In genomic region chr6:155936127-155936526, GRCh38 we compare ENCODE assay signal across 14 cellular contexts.
DNase-seq lines count a peak whose midpoint lies in the region; ATAC-seq and TF ChIP-seq lines count a peak whose summit lies in the region.
"Had no signal": no experiment of that assay in that cellular context is flagged by ENCODE, and none has a peak within 500 bp of the region (broad histone marks: within the 10 kb centered on the region; RNA-seq: fewer than 3 reads in every experiment).

No MANE protein-coding gene starts in this region.

- no peak overlapping the region for H3K27ac Mint-ChIP-seq in GM23338
- H3K27ac Mint-ChIP-seq: CD8-positive, alpha-beta memory T cell had no signal

- ATAC-seq in GM23338, result no peak
- ATAC-seq in aorta (ENCODE audit: low FRiP score), result peak; percentile 7
- ATAC-seq: HCT116 had no signal

- peaks cover 6% of the 10 kb centered on the region; the same call in 1 of the 2 replicates for H3K4me1 ChIP-seq in GM23338 (ENCODE audit: insufficient read depth)
- peaks cover 0 to 3% of the 10 kb centered on the region in 2 donors for H3K4me1 ChIP-seq in aorta (ENCODE audit: control insufficient read depth in 1 of 2, insufficient read depth in 2 of 2, low read length in 2 of 2)
- H3K4me1 ChIP-seq in adrenal gland (replicated peaks in 1 of 2), result no peaks in the 10 kb centered on the region
- H3K4me1 ChIP-seq: BLaER1, Caco-2 had no signal

- peaks cover 18% of the 10 kb centered on the region; the same call in 2 of the 3 replicates for H3K4me1 Mint-ChIP-seq in GM23338
- H3K4me1 Mint-ChIP-seq: CD8-positive, alpha-beta memory T cell had no signal

- H3K4me3 Mint-ChIP-seq in GM23338, result no peak overlapping the region
- H3K4me3 Mint-ChIP-seq: CD8-positive, alpha-beta memory T cell had no signal

- no peak overlapping the region for H3K4me3 ChIP-seq in GM23338
- H3K4me3 ChIP-seq in choroid plexus epithelial cell (ENCODE audit: low read depth, low read length), result no peak overlapping the region
- H3K4me3 ChIP-seq in aorta (ENCODE audit: low read length in 2 of 2), result no peak overlapping the region
- H3K4me3 ChIP-seq in adrenal gland, result no peak overlapping the region
- H3K4me3 ChIP-seq: BLaER1 had no signal

- peaks cover 7% of the 10 kb centered on the region; the same call in 1 of the 2 replicates for H3K9me2 ChIP-seq in GM23338 (ENCODE audit: insufficient read depth)

- no peak for TF ChIP-seq POLR2A in adrenal gland (IDR thresholded peaks at IDR 0.05)

- DNase-seq in GM23338 (ENCODE audit: low spot score), result no peak
- DNase-seq in choroid plexus epithelial cell (ENCODE audit: low read depth), result peak; percentile 2
- peak; percentile 62 for DNase-seq in renal cortical epithelial cell (ENCODE audit: low read depth)
- no peak for DNase-seq in aorta
- DNase-seq in adrenal gland, result no peak
- no peak for DNase-seq in cortex of kidney (lab: John Stamatoyannopoulos, UW)
- no peak for DNase-seq in amygdala (lab: John Stamatoyannopoulos, UW)
- DNase-seq: 8988T; AML-193; Caco-2; CD8-positive, alpha-beta memory T cell; DND-41 had no signal

- no peaks in the 10 kb centered on the region for H3K36me3 Mint-ChIP-seq in GM23338 (ENCODE audit: low read depth)
- H3K36me3 Mint-ChIP-seq: CD8-positive, alpha-beta memory T cell had no signal

- TF ChIP-seq CTCF in GM23338 (conservative IDR thresholded peaks at IDR 0.05; ENCODE audit: low read depth in 2 of 2), result no peak
- no peak for TF ChIP-seq CTCF in choroid plexus epithelial cell (conservative IDR thresholded peaks at IDR 0.05; ENCODE audit: low read depth, low read length)
- no peak for TF ChIP-seq CTCF in adrenal gland (IDR thresholded peaks at IDR 0.05)

- no peaks in the 10 kb centered on the region for H3F3A ChIP-seq in GM23338 (replicated peaks; ENCODE audit: low read depth)

- H3K4me2 ChIP-seq in GM23338, result no peak overlapping the region
- H3K4me2 ChIP-seq: BLaER1 had no signal

- H2AFZ ChIP-seq in GM23338, result 0 out of 2 replicates have a peak overlapping the region, but pooled peaks have one; percentile 38

- H3K36me3 ChIP-seq in GM23338 (ENCODE audit: insufficient read depth) (no peaks in the 10 kb centered on the region), aorta (ENCODE audit: control insufficient read depth in 1 of 2, insufficient read depth in 2 of 2, low read length in 1 of 2) (no peaks in the 10 kb centered on the region), adrenal gland (replicated peaks in 1 of 2) (no peaks in the 10 kb centered on the region)
- H3K36me3 ChIP-seq: BLaER1 had no signal

- WGBS in aorta, 2 donors, result 67 to 72% methylated on average over 5 of the region's 5 CpGs
- WGBS in adrenal gland, 4 donors, result 76 to 85% (median 81%) methylated on average over 5 of the region's 5 CpGs

- H3K27ac ChIP-seq in GM23338 (ENCODE audit: low read depth), result no peak overlapping the region
- no peak overlapping the region for H3K27ac ChIP-seq in aorta (ENCODE audit: low read depth in 1 of 2, low read length in 2 of 2)
- peak overlapping the region in 1 of 5 donors; percentile 63 for H3K27ac ChIP-seq in adrenal gland
- H3K27ac ChIP-seq: BLaER1 had no signal

- intact Hi-C loops in aorta (cut with DNase I), result loop anchor here in 1 of 2 donors (5.0 kb wide), 1 partner anchor 51 kb away; no protein-coding TSS in a partner anchor
- intact Hi-C loops in adrenal gland (cut with DNase I), result no loop called here

- H3K9me3 Mint-ChIP-seq in GM23338, result no peaks in the 10 kb centered on the region

- H3K79me2 ChIP-seq in GM23338 (replicated peaks; ENCODE audit: insufficient read depth), result no peaks in the 10 kb centered on the region

- no peaks in the 10 kb centered on the region for H4K20me1 ChIP-seq in GM23338 (replicated peaks; ENCODE audit: insufficient read depth)
- H4K20me1 ChIP-seq: BLaER1 had no signal

- no peaks in the 10 kb centered on the region for H3K9me3 ChIP-seq in aorta (ENCODE audit: control insufficient read depth, low read length)
- no peaks in the 10 kb centered on the region for H3K9me3 ChIP-seq in adrenal gland (replicated peaks in 1 of 3)
- H3K9me3 ChIP-seq: Caco-2 had no signal

- H3K27me3 Mint-ChIP-seq in GM23338 (ENCODE audit: insufficient read depth, low read depth, poor library complexity), result peaks cover 5% of the 10 kb centered on the region
- H3K27me3 Mint-ChIP-seq: CD8-positive, alpha-beta memory T cell had no signal

- no peaks in the 10 kb centered on the region for H3K27me3 ChIP-seq in GM23338 (ENCODE audit: insufficient read depth)
- H3K27me3 ChIP-seq in aorta (ENCODE audit: control insufficient read depth in 1 of 2, insufficient read depth in 2 of 2, low read length in 1 of 2), result no peaks in the 10 kb centered on the region
- no peaks in the 10 kb centered on the region for H3K27me3 ChIP-seq in adrenal gland
- H3K27me3 ChIP-seq: BLaER1 had no signal

TF ChIP-seq in GM23338, 12 proteins besides CTCF, POLR2A, EP300 and RAD21 (continues in another document):
- TF ChIP-seq NANOG (IDR thresholded peaks at IDR 0.05; ENCODE audit: borderline replicate concordance) (no peak), ETS1 (IDR thresholded peaks at IDR 0.05) (no peak), STAT1 (IDR thresholded peaks at IDR 0.05; ENCODE audit: unreplicated experiment) (no peak), ZNF331 (CRISPR knock-in tag; IDR thresholded peaks at IDR 0.05; ENCODE audit: low read depth) (no peak), EZH2phosphoT487 (IDR thresholded peaks at IDR 0.05; ENCODE audit: unreplicated experiment) (no peak), ZNF114 (CRISPR knock-in tag; IDR thresholded peaks at IDR 0.05) (no peak), JUNB (IDR thresholded peaks at IDR 0.05; ENCODE audit: unreplicated experiment) (no peak), CREB1 (CRISPR knock-in tag; IDR thresholded peaks at IDR 0.05; ENCODE audit: low read depth) (no peak), REST (IDR thresholded peaks at IDR 0.05; ENCODE audit: unreplicated experiment) (no peak), POLR2AphosphoS5 (IDR thresholded peaks at IDR 0.05; ENCODE audit: low read depth) (no peak)

Comparison
In these comparisons a context has a peak if more than half of its experiments do, and no peak if none do; other contexts are left out.
1. DNase-seq: peak in choroid plexus epithelial cell (single experiment) and renal cortical epithelial cell (single experiment); none in GM23338 (single experiment), aorta (0 of 2), adrenal gland (0 of 7), cortex of kidney (single experiment) and amygdala (0 of 56).